33 cellular contexts compared by ENCODE assay signal in the genomic region with DNA sequence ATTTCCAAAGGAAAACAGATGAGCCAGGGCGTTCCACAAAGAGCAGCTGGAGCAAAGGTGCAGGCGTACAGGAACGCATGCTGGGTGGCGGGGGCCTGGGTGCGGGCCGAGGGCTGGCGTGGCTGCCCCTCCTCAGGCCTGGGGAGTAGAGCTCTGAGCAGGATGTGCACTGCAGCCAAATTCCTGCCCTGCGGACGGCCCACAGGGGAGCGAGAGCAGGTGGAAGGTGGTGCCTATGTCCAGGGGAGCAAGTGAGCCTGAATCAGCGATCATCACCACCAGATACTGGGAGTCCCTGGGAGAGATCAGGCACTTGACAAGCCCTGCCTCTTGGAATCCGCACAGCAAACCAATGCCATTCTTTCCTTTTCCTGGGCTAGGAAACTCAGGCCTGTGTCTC.
"Had no signal": no experiment of that assay in that cellular context is flagged by ENCODE, and none has a peak within 500 bp of the region (broad histone marks: within the 10 kb centered on the region; RNA-seq: fewer than 3 reads in every experiment).

No MANE protein-coding gene starts in this region.

- H3K4me1 ChIP-seq: colonic mucosa, gastroesophageal sphincter, heart left ventricle, parathyroid adenoma, stomach, tibial artery, upper lobe of left lung had no signal

- H3K9me3 Mint-ChIP-seq: immature natural killer cell had no signal

- H3K79me2 ChIP-seq: hepatocyte, parathyroid adenoma had no signal

- H3K4me1 Mint-ChIP-seq: immature natural killer cell, memory B cell, mesothelial cell of epicardium, naive B cell had no signal

- DNase-seq: colonic mucosa; effector CD8-positive, alpha-beta T cell; endodermal cell; foreskin fibroblast; heart left ventricle; immature natural killer cell; left ventricle myocardium superior; mucosa of descending colon; naive B cell; stimulated activated CD4-positive, alpha-beta T cell treated with anti-CD3 and anti-CD28 coated beads, Interleukin-12 subunit alpha, Interleukin-12 subunit beta, amount 100 ng/mL, for 4 hours; stimulated activated CD4-positive, alpha-beta T cell treated with anti-CD3 and anti-CD28 coated beads, Interleukin-1b, Interleukin-23, amount 100 ng/mL, for 48 hours; stimulated activated CD4-positive, alpha-beta T cell treated with anti-CD3 and anti-CD28 coated beads, Interleukin-4, amount 100 ng/mL, for 1 hour; stimulated activated CD8-positive, alpha-beta memory T cell treated with anti-CD3 and anti-CD28 coated beads, Interleukin-4, amount 100 ng/mL, for 48 hours; stimulated activated naive CD4-positive, alpha-beta T cell treated with Interleukin-2 at 50 U/mL for 16 hours; stomach; tibial artery had no signal

- H3K36me3 ChIP-seq: colonic mucosa, upper lobe of left lung had no signal

- H3K4me3 ChIP-seq: colonic mucosa, gastroesophageal sphincter, heart left ventricle, hepatocyte, lung, mucosa of descending colon, smooth muscle cell, stomach, tibial artery, upper lobe of left lung had no signal

- H3K36me3 Mint-ChIP-seq: memory B cell, naive B cell had no signal

- H3K4me2 ChIP-seq: hepatocyte, smooth muscle cell had no signal

- H3K27ac ChIP-seq: colonic mucosa, epithelial cell of prostate, gastroesophageal sphincter, heart left ventricle, hepatocyte, parathyroid adenoma, stomach, tibial artery, upper lobe of left lung had no signal

- FAIRE-seq: keratinocyte, urothelium cell line had no signal

- H2AFZ ChIP-seq: hepatocyte, parathyroid adenoma had no signal

- ATAC-seq: esophagus mucosa, gastroesophageal sphincter, heart left ventricle, left ventricle myocardium superior, mucosa of descending colon, sciatic nerve had no signal

- H3K27ac Mint-ChIP-seq: dendritic cell treated with granulocyte-macrophage colony-stimulating factor and Interleukin-4, amounts not matched to agents 40 ng/mL and 50 ng/mL, for 4 days; endodermal cell; immature natural killer cell; memory B cell; mesothelial cell of epicardium; naive B cell; natural killer cell treated with Interleukin-12 subunit alpha and Interleukin-12 subunit beta and Interleukin-15 and Interleukin-18, amount 100 ng/mL, for 72 hours; progenitor cell of endocrine pancreas had no signal

- H3K27me3 ChIP-seq: colonic mucosa, gastroesophageal sphincter, heart left ventricle, hepatocyte, stomach, tibial artery, upper lobe of left lung had no signal

- H3K9me3 ChIP-seq: colonic mucosa, mucosa of descending colon had no signal

- H3K27me3 Mint-ChIP-seq: memory B cell; natural killer cell treated with Interleukin-12 subunit alpha and Interleukin-12 subunit beta and Interleukin-15 and Interleukin-18, amount 100 ng/mL, for 72 hours; progenitor cell of endocrine pancreas had no signal

- H3K9ac ChIP-seq: parathyroid adenoma had no signal

- H3K4me3 Mint-ChIP-seq: dendritic cell treated with granulocyte-macrophage colony-stimulating factor and Interleukin-4, amounts not matched to agents 40 ng/mL and 50 ng/mL, for 4 days; endodermal cell; immature natural killer cell; memory B cell; mesothelial cell of epicardium; naive B cell; natural killer cell treated with Interleukin-12 subunit alpha and Interleukin-12 subunit beta and Interleukin-15 and Interleukin-18, amount 100 ng/mL, for 72 hours; neural crest cell had no signal
